Comparison of ENCODE assay signal across 13 cellular contexts in genomic region chr12:123132951-123133619, GRCh38. TPM values are rescaled to one million over a fixed set of nuclear protein-coding genes. Genes with fewer than 3 reads are reported as not detected.
DNase-seq lines count a peak whose midpoint lies in the region; ATAC-seq and TF ChIP-seq lines count a peak whose summit lies in the region.
"Had no signal": no experiment of that assay in that cellular context is flagged by ENCODE, and none has a peak within 500 bp of the region (broad histone marks: within the 10 kb centered on the region; RNA-seq: fewer than 3 reads in every experiment).

No MANE protein-coding gene starts in this region.

- H3K36me3 Mint-ChIP-seq in activated CD4-positive, alpha-beta T cell treated with anti-CD3 and anti-CD28 coated beads, Interleukin-2, amount 10 ng/mL, durations not matched to agents 7 days and 5 days (ENCODE audit: low read depth) = peaks cover 16% of the 10 kb centered on the region
- no peaks in the 10 kb centered on the region for H3K36me3 Mint-ChIP-seq in stimulated activated memory B cell treated with anti-CD40 and anti-IgM and Interleukin-4, amounts not matched to agents 10 μg/mL and 1 μg/mL and 100 μg/mL, for 72 hours

- no peaks in the 10 kb centered on the region for H3K9me3 Mint-ChIP-seq in activated CD4-positive, alpha-beta T cell treated with anti-CD3 and anti-CD28 coated beads, Interleukin-2, amount 10 ng/mL, durations not matched to agents 7 days and 5 days
- H3K9me3 Mint-ChIP-seq in stimulated activated memory B cell treated with anti-CD40 and anti-IgM and Interleukin-4, amounts not matched to agents 10 μg/mL and 1 μg/mL and 100 μg/mL, for 72 hours = no peaks in the 10 kb centered on the region

- no peaks in the 10 kb centered on the region for H3K27me3 Mint-ChIP-seq in activated CD4-positive, alpha-beta T cell treated with anti-CD3 and anti-CD28 coated beads, Interleukin-2, amount 10 ng/mL, durations not matched to agents 7 days and 5 days
- H3K27me3 Mint-ChIP-seq in stimulated activated memory B cell treated with anti-CD40 and anti-IgM and Interleukin-4, amounts not matched to agents 10 μg/mL and 1 μg/mL and 100 μg/mL, for 72 hours = no peaks in the 10 kb centered on the region

- CTCF ChIA-PET in activated CD4-positive, alpha-beta T cell treated with anti-CD3 and anti-CD28 coated beads, Interleukin-2, amount 10 ng/mL, durations not matched to agents 7 days and 5 days (lab: Charles Lee) = no interaction called here

- peaks cover 41% of the 10 kb centered on the region for H3K4me1 Mint-ChIP-seq in activated CD4-positive, alpha-beta T cell treated with anti-CD3 and anti-CD28 coated beads, Interleukin-2, amount 10 ng/mL, durations not matched to agents 7 days and 5 days
- H3K4me1 Mint-ChIP-seq in stimulated activated memory B cell treated with anti-CD40 and anti-IgM and Interleukin-4, amounts not matched to agents 10 μg/mL and 1 μg/mL and 100 μg/mL, for 72 hours = peaks cover 40% of the 10 kb centered on the region
- H3K4me1 Mint-ChIP-seq: nephron progenitor cell had no signal

- H3K36me3 ChIP-seq in adrenal gland (replicated peaks in 1 of 2) = no peaks in the 10 kb centered on the region

- no peak for DNase-seq in activated CD4-positive, alpha-beta T cell treated with anti-CD3 and anti-CD28 coated beads, Interleukin-2, amount 10 ng/mL, durations not matched to agents 7 days and 5 days
- no peak for DNase-seq in activated CD4-positive, alpha-beta T cell treated with anti-CD3 and anti-CD28 coated beads, Interleukin-2, amount 50 U/mL, for 48 hours
- DNase-seq in LHCN-M2 (ENCODE audit: low read depth) (peak; percentile 53), adrenal gland (peak in 5 of 7 donors; percentile 51 to 76 (median 60)), hippocampal formation (lab: John Stamatoyannopoulos, UW) (no peak), GM10266 (ENCODE audit: extremely low spot score) (no peak)
- DNase-seq: dermis blood vessel endothelial cell, left cardiac atrium, nephron progenitor cell, trophoblast cell had no signal

- intact Hi-C loops in adrenal gland (cut with DNase I) = no loop called here

- H3K27me3 ChIP-seq in adrenal gland = no peaks in the 10 kb centered on the region
- H3K27me3 ChIP-seq: hepatocyte had no signal

- ATAC-seq in stimulated activated memory B cell treated with anti-CD40 and anti-IgM and Interleukin-4, amounts not matched to agents 10 μg/mL and 1 μg/mL and 100 μg/mL, for 72 hours = no peak
- ATAC-seq in HG03025 (IDR thresholded peaks at IDR 0.05; ENCODE audit: low FRiP score, unreplicated experiment) = no peak
- ATAC-seq: left cardiac atrium had no signal

- H3K27ac ChIP-seq in adrenal gland = peak overlapping the region; percentile 1 to 72 (median 58)
- H3K27ac ChIP-seq: hepatocyte had no signal

- H3K27ac Mint-ChIP-seq in activated CD4-positive, alpha-beta T cell treated with anti-CD3 and anti-CD28 coated beads, Interleukin-2, amount 10 ng/mL, durations not matched to agents 7 days and 5 days = peak overlapping the region; percentile 87
- H3K27ac Mint-ChIP-seq in stimulated activated memory B cell treated with anti-CD40 and anti-IgM and Interleukin-4, amounts not matched to agents 10 μg/mL and 1 μg/mL and 100 μg/mL, for 72 hours = peak overlapping the region; percentile 88
- H3K27ac Mint-ChIP-seq: nephron progenitor cell had no signal

- TF ChIP-seq CTCF in adrenal gland (IDR thresholded peaks at IDR 0.05) = no peak
- TF ChIP-seq CTCF in GM10266 (IDR thresholded peaks at IDR 0.05; ENCODE audit: control insufficient read depth, insufficient read depth, low read depth, missing control alignments) = no peak

- peak in 1 of 2 donors; percentile 19 for TF ChIP-seq POLR2A in adrenal gland (IDR thresholded peaks at IDR 0.05)

- POLR2A ChIA-PET in activated CD4-positive, alpha-beta T cell treated with anti-CD3 and anti-CD28 coated beads, Interleukin-2, amount 10 ng/mL, durations not matched to agents 7 days and 5 days (lab: Charles Lee) = interaction anchor here (0.6 to 1.6 kb wide), 2 partner anchors 10 to 26 kb away, joined by 4 to 7 read pairs; no protein-coding TSS in a partner anchor

- H3K4me3 Mint-ChIP-seq in activated CD4-positive, alpha-beta T cell treated with anti-CD3 and anti-CD28 coated beads, Interleukin-2, amount 10 ng/mL, durations not matched to agents 7 days and 5 days = no peak overlapping the region
- no peak overlapping the region for H3K4me3 Mint-ChIP-seq in stimulated activated memory B cell treated with anti-CD40 and anti-IgM and Interleukin-4, amounts not matched to agents 10 μg/mL and 1 μg/mL and 100 μg/mL, for 72 hours
- H3K4me3 Mint-ChIP-seq: nephron progenitor cell had no signal

- 69 to 81% (median 75%) methylated on average over 3 of the region's 3 CpGs for whole genome bisulfite sequencing in adrenal gland, 4 donors

- H3K9me3 ChIP-seq in adrenal gland (replicated peaks in 1 of 3) = no peaks in the 10 kb centered on the region

- H3K4me1 ChIP-seq in adrenal gland (replicated peaks in 1 of 2) = peaks cover 4 to 30% of the 10 kb centered on the region in 2 donors

- H3K4me3 ChIP-seq in adrenal gland = no peak overlapping the region
- H3K4me3 ChIP-seq: hepatocyte had no signal

RNA-seq across cellular contexts. Expression of gene PITPNM2, which starts 17.8 kb away (rescaled TPM):
- 10 to 100 TPM; 19.0 to 21.8 TPM for total RNA-seq in activated CD4-positive, alpha-beta T cell treated with anti-CD3 and anti-CD28 coated beads, Interleukin-2, amount 10 ng/mL, durations not matched to agents 7 days and 5 days
- total RNA-seq in LHCN-M2 (2014; rRNA removed) (2.7 and 4.4 TPM in 2 replicates), adrenal gland (10 to 100 TPM; 15.5 to 57.4 (median 28.4) TPM)
- polyA plus RNA-seq in LHCN-M2 (2012) = 4.7 TPM
- 10 to 100 TPM; 13.2 to 33.9 (median 18.3) TPM for polyA plus RNA-seq in adrenal gland

Comparison
In these comparisons a context has a peak if more than half of its experiments do, and no peak if none do; other contexts are left out.
1. DNase-seq: peak in LHCN-M2 (single experiment) and adrenal gland (5 of 7); none in activated CD4-positive, alpha-beta T cell treated with anti-CD3 and anti-CD28 coated beads, Interleukin-2, amount 10 ng/mL, durations not matched to agents 7 days and 5 days (single experiment), activated CD4-positive, alpha-beta T cell treated with anti-CD3 and anti-CD28 coated beads, Interleukin-2, amount 50 U/mL, for 48 hours (0 of 2), hippocampal formation (0 of 2) and GM10266 (single experiment).